ENCODE assay signal across 20 cellular contexts in genomic region chr5:167765341-167765740, GRCh38.
"Had no signal": no experiment of that assay in that cellular context is flagged by ENCODE, and none has a peak within 500 bp of the region (broad histone marks: within the 10 kb centered on the region; RNA-seq: fewer than 3 reads in every experiment).

No MANE protein-coding gene starts in this region.

- FAIRE-seq: RCC 7860 had no signal

- H3K36me3 ChIP-seq: SJSA1 had no signal

- H3K27me3 ChIP-seq: SJSA1 had no signal

- H3K4me3 ChIP-seq: SJSA1, SK-N-MC had no signal

- DNase-seq: KBM-7, MV-4-11, NCI-H1048, NCI-H1105, NCI-H1417, NCI-H1436 treated with DMSO at 0.1 percent for 48 hours, NCI-H1694 treated with DMSO at 0.1 percent for 48 hours, NCI-H1930, NCI-H2081, NCI-H2107, NCI-H2227 treated with DMSO at 0.1 percent for 48 hours, NCI-H524, NCI-H774, Right ventricle myocardium superior, RPMI8226, SIG-M5 had no signal

- H3K27ac ChIP-seq: HL-60, SJSA1, SK-N-MC had no signal

- H3K9me3 ChIP-seq: SJSA1 had no signal
